In genomic region chr12:75658286-75658685, GRCh38 we compare ENCODE assay signal across 23 cellular contexts.
DNase-seq lines count a peak whose midpoint lies in the region; ATAC-seq and TF ChIP-seq lines count a peak whose summit lies in the region.
"Had no signal": no experiment of that assay in that cellular context is flagged by ENCODE, and none has a peak within 500 bp of the region (broad histone marks: within the 10 kb centered on the region; RNA-seq: fewer than 3 reads in every experiment).

No MANE protein-coding gene starts in this region.

- H3K27ac ChIP-seq in caudate nucleus (ENCODE audit: low read depth, low read length) = peak overlapping the region; percentile 11
- H3K27ac ChIP-seq: gastrocnemius medialis, prostate gland, thyroid gland had no signal

- H3K27ac Mint-ChIP-seq in mesothelial cell of epicardium = peak overlapping the region; percentile 21
- no peak overlapping the region for H3K27ac Mint-ChIP-seq in immature natural killer cell
- no peak overlapping the region for H3K27ac Mint-ChIP-seq in nephron progenitor cell
- H3K27ac Mint-ChIP-seq: CD8-positive, alpha-beta T cell; dendritic cell treated with granulocyte-macrophage colony-stimulating factor and Interleukin-4, amounts not matched to agents 40 ng/mL and 50 ng/mL, for 4 days; T-helper 17 cell had no signal

- DNase-seq in ELR (ENCODE audit: low read depth) (peak; percentile 53), NCI-H146 treated with DMSO at 0.1 percent for 48 hours (lab: John Stamatoyannopoulos, UW; ENCODE audit: unreplicated experiment) (peak; percentile 28), caudate nucleus (lab: John Stamatoyannopoulos, UW) (no peak), mesothelial cell of epicardium (ENCODE audit: low spot score in 2 of 2, unreplicated experiment in 2 of 2) (no peak), NCI-H2081 treated with DMSO at 0.1 percent for 48 hours (lab: John Stamatoyannopoulos, UW) (no peak), immature natural killer cell (no peak), nephron progenitor cell (no peak)
- DNase-seq: activated CD4-positive, alpha-beta T cell treated with anti-CD3 and anti-CD28 coated beads, Interleukin-2, amount 50 U/mL, for 1 hour; CD8-positive, alpha-beta T cell; gastrocnemius medialis; KG1; NCI-H187 treated with DMSO at 0.1 percent for 48 hours; NCI-H446 treated with DMSO at 0.1 percent for 48 hours; SIG-M5; small intestine; stimulated activated CD4-positive, alpha-beta T cell treated with anti-CD3 and anti-CD28 coated beads, Interleukin-2, amount 100 ng/mL, for 48 hours; stimulated activated naive CD4-positive, alpha-beta T cell treated with Interleukin-2 at 50 U/mL for 16 hours; T-helper 17 cell; thyroid gland had no signal

- peaks cover 5% of the 10 kb centered on the region for H3K9me3 Mint-ChIP-seq in mesothelial cell of epicardium
- H3K9me3 Mint-ChIP-seq in immature natural killer cell = no peaks in the 10 kb centered on the region
- peaks cover 5% of the 10 kb centered on the region for H3K9me3 Mint-ChIP-seq in nephron progenitor cell
- H3K9me3 Mint-ChIP-seq: CD8-positive, alpha-beta T cell; dendritic cell treated with granulocyte-macrophage colony-stimulating factor and Interleukin-4, amounts not matched to agents 40 ng/mL and 50 ng/mL, for 4 days had no signal

- no peak for ATAC-seq in HG03108 (IDR thresholded peaks at IDR 0.05; ENCODE audit: unreplicated experiment)
- ATAC-seq: CD8-positive, alpha-beta T cell; gastrocnemius medialis; T-helper 17 cell had no signal

- H3K4me1 Mint-ChIP-seq in mesothelial cell of epicardium (peaks cover 20% of the 10 kb centered on the region), immature natural killer cell (peaks cover 0 to 18% of the 10 kb centered on the region in 2 donors), nephron progenitor cell (peaks cover 13% of the 10 kb centered on the region)
- H3K4me1 Mint-ChIP-seq: brain had no signal

- H3K36me3 Mint-ChIP-seq in mesothelial cell of epicardium (peaks cover 4% of the 10 kb centered on the region), immature natural killer cell (no peaks in the 10 kb centered on the region), nephron progenitor cell (ENCODE audit: low read depth) (peaks cover 6% of the 10 kb centered on the region)
- H3K36me3 Mint-ChIP-seq: brain; CD8-positive, alpha-beta T cell had no signal

- H3K4me3 Mint-ChIP-seq in mesothelial cell of epicardium (no peak overlapping the region), immature natural killer cell (no peak overlapping the region), nephron progenitor cell (no peak overlapping the region)
- H3K4me3 Mint-ChIP-seq: brain; CD8-positive, alpha-beta T cell; dendritic cell treated with granulocyte-macrophage colony-stimulating factor and Interleukin-4, amounts not matched to agents 40 ng/mL and 50 ng/mL, for 4 days; T-helper 17 cell had no signal

- TF ChIP-seq CTCF in mesothelial cell of epicardium (IDR thresholded peaks at IDR 0.05; ENCODE audit: unreplicated experiment) (no peak), nephron progenitor cell (IDR thresholded peaks at IDR 0.05) (no peak)

- H3K27me3 Mint-ChIP-seq in mesothelial cell of epicardium (ENCODE audit: low read depth) (no peaks in the 10 kb centered on the region), immature natural killer cell (ENCODE audit: low read depth in 3 of 3) (peaks cover 0 to 2% (median 0%) of the 10 kb centered on the region in 3 donors), nephron progenitor cell (ENCODE audit: low read depth, poor library complexity) (no peaks in the 10 kb centered on the region)
- H3K27me3 Mint-ChIP-seq: brain, T-helper 17 cell had no signal

Comparison
In these comparisons a context has a peak if more than half of its experiments do, and no peak if none do; other contexts are left out.
1. DNase-seq: peak in ELR (single experiment) and NCI-H146 treated with DMSO at 0.1 percent for 48 hours (single experiment); none in caudate nucleus (0 of 61), mesothelial cell of epicardium (0 of 2), NCI-H2081 treated with DMSO at 0.1 percent for 48 hours (single experiment), immature natural killer cell (0 of 3) and nephron progenitor cell (single experiment).